Comparison of ENCODE assay signal across 16 cellular contexts in genomic region chr6:147660334-147661311, GRCh38.
DNase-seq lines count a peak whose midpoint lies in the region; ATAC-seq, FAIRE-seq and TF ChIP-seq lines count a peak whose summit lies in the region.
"Had no signal": no experiment of that assay in that cellular context is flagged by ENCODE, and none has a peak within 500 bp of the region (broad histone marks: within the 10 kb centered on the region; RNA-seq: fewer than 3 reads in every experiment).

No MANE protein-coding gene starts in this region.

- H4K91ac ChIP-seq in mesenchymal stem cell (ENCODE audit: low read length) = no peak overlapping the region

- TF ChIP-seq CTCF in WTC11 (IDR thresholded peaks at IDR 0.05) = no peak

- H3K36me3 Mint-ChIP-seq in WTC11 = no peaks in the 10 kb centered on the region
- no peaks in the 10 kb centered on the region for H3K36me3 Mint-ChIP-seq in stimulated activated memory B cell treated with anti-CD40 and anti-IgM and Interleukin-4, amounts not matched to agents 10 μg/mL and 1 μg/mL and 100 μg/mL, for 72 hours
- H3K36me3 Mint-ChIP-seq: CD8-positive, alpha-beta memory T cell had no signal

- no peak overlapping the region for H3K4ac ChIP-seq in mesenchymal stem cell (ENCODE audit: low read depth in 1 of 2, low read length in 2 of 2)

- CTCF ChIA-PET in WTC11 (lab: Charles Lee) = no interaction called here

- H2BK5ac ChIP-seq in mesenchymal stem cell (ENCODE audit: low read depth, low read length, poor library complexity, severe bottlenecking) = no peak overlapping the region

- DNase-seq in SHP77 (lab: John Stamatoyannopoulos, UW) (peak; percentile 13 to 21), SHP77 treated with DMSO at 0.1 percent for 48 hours (lab: John Stamatoyannopoulos, UW) (no peak), NCI-H446 treated with DMSO at 0.1 percent for 48 hours (lab: John Stamatoyannopoulos, UW) (peak; percentile 9), WTC11 (ENCODE audit: low spot score) (peak; percentile 29), islet precursor cell (no peak), mesenchymal stem cell (no peak), GM19239 (ENCODE audit: insufficient read length, low spot score) (no peak)
- DNase-seq: 8988T; AML-193; Caco-2; CD8-positive, alpha-beta memory T cell; DND-41; GF-D8 had no signal

- no peaks in the 10 kb centered on the region for H3K27me3 ChIP-seq in mesenchymal stem cell (ENCODE audit: control insufficient read depth in 1 of 2, insufficient read depth in 1 of 2, low read length in 2 of 2)
- H3K27me3 ChIP-seq: BLaER1 had no signal

- H4K8ac ChIP-seq in mesenchymal stem cell (ENCODE audit: low read length) = no peak overlapping the region

- no peak overlapping the region for H3K9ac ChIP-seq in mesenchymal stem cell (ENCODE audit: low read length)
- H3K9ac ChIP-seq: BLaER1 had no signal

- no peak overlapping the region for H3K4me3 Mint-ChIP-seq in WTC11
- H3K4me3 Mint-ChIP-seq in stimulated activated memory B cell treated with anti-CD40 and anti-IgM and Interleukin-4, amounts not matched to agents 10 μg/mL and 1 μg/mL and 100 μg/mL, for 72 hours = no peak overlapping the region
- H3K4me3 Mint-ChIP-seq: CD8-positive, alpha-beta memory T cell had no signal

- no peak overlapping the region for H2AK5ac ChIP-seq in mesenchymal stem cell (ENCODE audit: low read length, severe bottlenecking)

- no peaks in the 10 kb centered on the region for H3K36me3 ChIP-seq in mesenchymal stem cell (ENCODE audit: control insufficient read depth in 1 of 2, insufficient read depth in 2 of 2, low read depth in 1 of 2, low read length in 2 of 2)
- H3K36me3 ChIP-seq: BLaER1 had no signal

- no peak overlapping the region for H3K27ac Mint-ChIP-seq in WTC11
- no peak overlapping the region for H3K27ac Mint-ChIP-seq in stimulated activated memory B cell treated with anti-CD40 and anti-IgM and Interleukin-4, amounts not matched to agents 10 μg/mL and 1 μg/mL and 100 μg/mL, for 72 hours
- H3K27ac Mint-ChIP-seq: CD8-positive, alpha-beta memory T cell had no signal

- no peak overlapping the region for H3K18ac ChIP-seq in mesenchymal stem cell (ENCODE audit: low read depth in 1 of 2, low read length in 2 of 2)

- H2BK120ac ChIP-seq in mesenchymal stem cell (ENCODE audit: low read depth, low read length) = no peak overlapping the region

- H3K14ac ChIP-seq in mesenchymal stem cell (ENCODE audit: low read length in 2 of 2) = no peak overlapping the region

- no peaks in the 10 kb centered on the region for H3K9me3 ChIP-seq in mesenchymal stem cell (ENCODE audit: control insufficient read depth, low read length)
- H3K9me3 ChIP-seq: BLaER1, Caco-2 had no signal

- H3K27me3 Mint-ChIP-seq in WTC11 (ENCODE audit: low read depth) = no peaks in the 10 kb centered on the region
- H3K27me3 Mint-ChIP-seq in stimulated activated memory B cell treated with anti-CD40 and anti-IgM and Interleukin-4, amounts not matched to agents 10 μg/mL and 1 μg/mL and 100 μg/mL, for 72 hours = no peaks in the 10 kb centered on the region
- H3K27me3 Mint-ChIP-seq: CD8-positive, alpha-beta memory T cell had no signal

- peaks cover 25% of the 10 kb centered on the region for H3K4me1 Mint-ChIP-seq in WTC11
- H3K4me1 Mint-ChIP-seq in stimulated activated memory B cell treated with anti-CD40 and anti-IgM and Interleukin-4, amounts not matched to agents 10 μg/mL and 1 μg/mL and 100 μg/mL, for 72 hours = no peaks in the 10 kb centered on the region
- H3K4me1 Mint-ChIP-seq: CD8-positive, alpha-beta memory T cell had no signal

- no peaks in the 10 kb centered on the region for H3K9me3 Mint-ChIP-seq in WTC11
- H3K9me3 Mint-ChIP-seq in stimulated activated memory B cell treated with anti-CD40 and anti-IgM and Interleukin-4, amounts not matched to agents 10 μg/mL and 1 μg/mL and 100 μg/mL, for 72 hours = no peaks in the 10 kb centered on the region

- H2BK15ac ChIP-seq in mesenchymal stem cell (ENCODE audit: low read depth, poor library complexity, severe bottlenecking) = no peak overlapping the region

- no peak overlapping the region for H2BK12ac ChIP-seq in mesenchymal stem cell (ENCODE audit: low read length in 2 of 2)

- no peaks in the 10 kb centered on the region for H3K79me1 ChIP-seq in mesenchymal stem cell (replicated peaks; ENCODE audit: low read length, poor library complexity, severe bottlenecking)

- H3K4me2 ChIP-seq in mesenchymal stem cell (ENCODE audit: low read length, poor library complexity, severe bottlenecking) = no peak overlapping the region
- H3K4me2 ChIP-seq: BLaER1 had no signal

- no peak for FAIRE-seq in GM19239 (lab: Jason Lieb, UNC)

- H3K4me1 ChIP-seq in mesenchymal stem cell (ENCODE audit: control insufficient read depth, insufficient read depth, low read depth, low read length) = no peaks in the 10 kb centered on the region
- H3K4me1 ChIP-seq: BLaER1, Caco-2 had no signal

- H3K4me3 ChIP-seq in mesenchymal stem cell (ENCODE audit: insufficient read depth in 1 of 2, low read depth in 1 of 2, low read length in 2 of 2) = no peak overlapping the region
- H3K4me3 ChIP-seq: BLaER1 had no signal

- H3K27ac ChIP-seq in mesenchymal stem cell (ENCODE audit: low read length, poor library complexity, severe bottlenecking) = no peak overlapping the region
- H3K27ac ChIP-seq: BLaER1 had no signal

- no peak overlapping the region for H2AFZ ChIP-seq in mesenchymal stem cell (ENCODE audit: low read depth, low read length)

- H3K23ac ChIP-seq in mesenchymal stem cell (ENCODE audit: low read length in 2 of 2) = no peak overlapping the region

- peak; percentile 84 for ATAC-seq in WTC11
- ATAC-seq in stimulated activated memory B cell treated with anti-CD40 and anti-IgM and Interleukin-4, amounts not matched to agents 10 μg/mL and 1 μg/mL and 100 μg/mL, for 72 hours = peak; percentile 27
- ATAC-seq: HCT116 had no signal

- POLR2A ChIA-PET in WTC11 (lab: Charles Lee) = no interaction called here

- 94% methylated on average over 16 of the region's 20 CpGs for WGBS in mesenchymal stem cell

TF ChIP-seq in WTC11, 78 proteins besides CTCF, POLR2A, EP300 and RAD21 (continues in another document):
- TF ChIP-seq ETV6 (CRISPR knock-in tag; IDR thresholded peaks at IDR 0.05) = no peak
- no peak for TF ChIP-seq MLX (CRISPR knock-in tag; IDR thresholded peaks at IDR 0.05)
- TF ChIP-seq ZSCAN18 (CRISPR knock-in tag; IDR thresholded peaks at IDR 0.05) = no peak
- no peak for TF ChIP-seq AFF4 (CRISPR knock-in tag; IDR thresholded peaks at IDR 0.05; ENCODE audit: borderline replicate concordance)
- no peak for TF ChIP-seq NR2C2 (CRISPR knock-in tag; IDR thresholded peaks at IDR 0.05)
- no peak for TF ChIP-seq SMAD3 (CRISPR knock-in tag; IDR thresholded peaks at IDR 0.05; ENCODE audit: borderline replicate concordance)
- TF ChIP-seq ELF4 (CRISPR knock-in tag; IDR thresholded peaks at IDR 0.05; ENCODE audit: low read depth) = no peak
- TF ChIP-seq TCF7 (CRISPR knock-in tag; IDR thresholded peaks at IDR 0.05; ENCODE audit: low read depth) = no peak
- TF ChIP-seq USF1 (CRISPR knock-in tag; IDR thresholded peaks at IDR 0.05) = no peak
- TF ChIP-seq ZNF263 (CRISPR knock-in tag; IDR thresholded peaks at IDR 0.05; ENCODE audit: low read depth) = no peak

Comparison
In these comparisons a context has a peak if more than half of its experiments do, and no peak if none do; other contexts are left out.
1. DNase-seq: peak in SHP77 (2 of 2), NCI-H446 treated with DMSO at 0.1 percent for 48 hours (single experiment) and WTC11 (single experiment); none in SHP77 treated with DMSO at 0.1 percent for 48 hours (single experiment), islet precursor cell (single experiment), mesenchymal stem cell (single experiment) and GM19239 (single experiment).